ENCODE assay signal across 12 cellular contexts in genomic region chr14:35390577-35391387, GRCh38. TPM values are rescaled to one million over a fixed set of nuclear protein-coding genes. Genes with fewer than 3 reads are reported as not detected.
A peak's percentile ranks its signal among the peaks of the same experiment; 100 is the strongest.
DNase-seq lines count a peak whose midpoint lies in the region; ATAC-seq and TF ChIP-seq lines count a peak whose summit lies in the region.
"Had no signal": no experiment of that assay in that cellular context is flagged by ENCODE, and none has a peak within 500 bp of the region (broad histone marks: within the 10 kb centered on the region; RNA-seq: fewer than 3 reads in every experiment).

No MANE protein-coding gene starts in this region.

- no peaks in the 10 kb centered on the region for H3K9me3 Mint-ChIP-seq in HFFc6

- no peak overlapping the region for H3K4me3 ChIP-seq in right lobe of liver
- no peak overlapping the region for H3K4me3 ChIP-seq in testis
- H3K4me3 ChIP-seq: pancreas had no signal

- POLR2A ChIA-PET in RWPE1 (lab: Yijun Ruan, JAX; ENCODE audit: low non-redundant PET), result no interaction called here

- intact Hi-C loops in right lobe of liver (cut with DNase I), result no loop called here
- intact Hi-C loops in testis (cut with DNase I; ENCODE audit: low total_unique reads), result no loop called here

- H3K27ac Mint-ChIP-seq in HFFc6, result no peak overlapping the region

- TF ChIP-seq CTCF in HFFc6 (IDR thresholded peaks at IDR 0.05), result no peak
- TF ChIP-seq CTCF in RWPE1 (conservative IDR thresholded peaks at IDR 0.05; ENCODE audit: low read depth), result no peak
- TF ChIP-seq CTCF in right lobe of liver (IDR thresholded peaks at IDR 0.05), result no peak
- TF ChIP-seq CTCF in testis (IDR thresholded peaks at IDR 0.05), result no peak

- peak in 3 of 4 donors; percentile 23 to 52 (median 34) for ATAC-seq in right lobe of liver

- DNase-seq in DMS 273 (lab: John Stamatoyannopoulos, UW; ENCODE audit: unreplicated experiment), result peak; percentile 42
- DNase-seq in DMS 273 treated with DMSO at 0.1 percent for 48 hours (lab: John Stamatoyannopoulos, UW), result no peak
- DNase-seq in HFFc6, result peak; percentile 54
- peak; percentile 53 for DNase-seq in RWPE1 (ENCODE audit: low spot score)
- no peak for DNase-seq in right lobe of liver
- no peak for DNase-seq in UCSD-AML1 (lab: John Stamatoyannopoulos, UW; ENCODE audit: unreplicated experiment)
- DNase-seq in activated effector memory CD4-positive, alpha-beta T cell treated with Interleukin-2 at 50 U/mL for 16 hours, result no peak
- no peak for DNase-seq in testis
- DNase-seq: activated T-cell treated with anti-CD3 and anti-CD28 coated beads, Interleukin-2, amount 50 U/mL, for 1 hour; NCI-H2171 treated with DMSO at 0.1 percent for 48 hours; pancreas had no signal

- peaks cover 0 to 3% (median 1%) of the 10 kb centered on the region in 4 donors for H3K4me1 ChIP-seq in right lobe of liver
- peaks cover 6% of the 10 kb centered on the region for H3K4me1 ChIP-seq in testis

- 66% methylated on average over 4 of the region's 9 CpGs for WGBS in right lobe of liver (ENCODE audit: insufficient coverage, low coverage, low lambda C conversion rate, missing lambda C conversion rate)
- WGBS in testis, 2 donors, result 83 to 88% methylated on average over 7 of the region's 9 CpGs

- TF ChIP-seq POLR2A in right lobe of liver (IDR thresholded peaks at IDR 0.05) (no peak), testis (IDR thresholded peaks at IDR 0.05) (no peak)

- peaks cover 21% of the 10 kb centered on the region for H3K4me1 Mint-ChIP-seq in HFFc6 (ENCODE audit: low read depth)

- H3K27me3 ChIP-seq in right lobe of liver (no peaks in the 10 kb centered on the region), testis (no peaks in the 10 kb centered on the region)
- H3K27me3 ChIP-seq: pancreas had no signal

- CTCF ChIA-PET in RWPE1 (lab: Yijun Ruan, JAX), result no interaction called here

- no peaks in the 10 kb centered on the region for H3K36me3 ChIP-seq in right lobe of liver
- no peaks in the 10 kb centered on the region for H3K36me3 ChIP-seq in testis (ENCODE audit: low read depth, missing control alignments)
- H3K36me3 ChIP-seq: pancreas had no signal

- peaks cover 2% of the 10 kb centered on the region for H3K27me3 Mint-ChIP-seq in HFFc6 (ENCODE audit: insufficient read depth)

- H3K27ac ChIP-seq in RWPE1, result peak overlapping the region; percentile 38
- no peak overlapping the region for H3K27ac ChIP-seq in right lobe of liver
- no peak overlapping the region for H3K27ac ChIP-seq in testis
- H3K27ac ChIP-seq: 22Rv1, pancreas had no signal

- H3K9me3 ChIP-seq in right lobe of liver (no peaks in the 10 kb centered on the region), testis (no peaks in the 10 kb centered on the region)
- H3K9me3 ChIP-seq: pancreas had no signal

- no peaks in the 10 kb centered on the region for H3K36me3 Mint-ChIP-seq in HFFc6 (ENCODE audit: low read depth)

- H3K4me3 Mint-ChIP-seq in HFFc6, result no peak overlapping the region

RNA-seq across cellular contexts. Expression of gene NFKBIA, which starts 13.8 kb away (rescaled TPM):
- 10 to 100 TPM; 27.6 to 52.1 (median 48.3) TPM for total RNA-seq in HFFc6 (2021; fragmentation: NEBNext Ultra II Directional; extraction: Animal tissue kit (Norgen Biotek cat#: 25700))
- 100 to 1,000 TPM in 3 of 6 experiments, 10 to 100 TPM in 3; 84.8 to 140 (median 106) TPM for total RNA-seq in right lobe of liver
- 100 to 1,000 TPM; 154 to 171 TPM for total RNA-seq in testis
- polyA plus RNA-seq in testis (ENCODE audit: insufficient read depth, low read depth, low replicate concordance), result 64.7 TPM

Comparison
In these comparisons a context has a peak if more than half of its experiments do, and no peak if none do; other contexts are left out.
1. DNase-seq: peak in DMS 273 (single experiment), HFFc6 (single experiment) and RWPE1 (single experiment); none in DMS 273 treated with DMSO at 0.1 percent for 48 hours (single experiment), right lobe of liver (0 of 3), UCSD-AML1 (single experiment), activated effector memory CD4-positive, alpha-beta T cell treated with Interleukin-2 at 50 U/mL for 16 hours (single experiment) and testis (single experiment).